ENCODE assay signal across 14 cellular contexts in genomic region chr6:137820952-137821351, GRCh38. TPM values are rescaled to one million over a fixed set of nuclear protein-coding genes. Genes with fewer than 3 reads are reported as not detected.
A peak's percentile ranks its signal among the peaks of the same experiment; 100 is the strongest.
DNase-seq lines count a peak whose midpoint lies in the region; ATAC-seq, FAIRE-seq and TF ChIP-seq lines count a peak whose summit lies in the region.
"Had no signal": no experiment of that assay in that cellular context is flagged by ENCODE, and none has a peak within 500 bp of the region (broad histone marks: within the 10 kb centered on the region; RNA-seq: fewer than 3 reads in every experiment).

No MANE protein-coding gene starts in this region.

- 34% methylated on average over 1 of the region's 1 CpG for WGBS in right cardiac atrium
- 26 to 31% methylated on average over 1 of the region's 1 CpG for WGBS in tibial nerve, 2 donors

- TF ChIP-seq CTCF in right atrium auricular region (IDR thresholded peaks at IDR 0.05): no peak
- TF ChIP-seq CTCF in tibial nerve (IDR thresholded peaks at IDR 0.05): no peak

- H3K4me3 ChIP-seq in right atrium auricular region (no peak overlapping the region), adipocyte (ENCODE audit: low read length) (peak overlapping the region; percentile 56), right cardiac atrium (ENCODE audit: low read length) (no peak overlapping the region), tibial nerve (no peak overlapping the region)
- H3K4me3 ChIP-seq: testis had no signal

- H3K36me3 ChIP-seq in right atrium auricular region (no peaks in the 10 kb centered on the region), adipocyte (ENCODE audit: control insufficient read depth, insufficient read depth, low read length, severe bottlenecking) (no peaks in the 10 kb centered on the region), tibial nerve (no peaks in the 10 kb centered on the region)
- H3K36me3 ChIP-seq: neutrophil had no signal

- H3K4me1 ChIP-seq in right atrium auricular region: peaks cover 0 to 36% of the 10 kb centered on the region in 2 donors
- peaks cover 39% of the 10 kb centered on the region for H3K4me1 ChIP-seq in adipocyte (ENCODE audit: control insufficient read depth, insufficient read depth, low read length)
- H3K4me1 ChIP-seq in right cardiac atrium (ENCODE audit: control insufficient read depth, insufficient read depth, low read length): peaks cover 9% of the 10 kb centered on the region
- H3K4me1 ChIP-seq in tibial nerve: peaks cover 0 to 26% (median 0%) of the 10 kb centered on the region in 4 donors

- TF ChIP-seq EP300 in tibial nerve (IDR thresholded peaks at IDR 0.05): peak; percentile 35 to 58

- H3K27ac ChIP-seq in right atrium auricular region (no peak overlapping the region), right cardiac atrium (ENCODE audit: low read length) (no peak overlapping the region), tibial nerve (peak overlapping the region in 1 of 4 donors; percentile 16)
- H3K27ac ChIP-seq: neutrophil had no signal

- H3K9me3 ChIP-seq in right atrium auricular region (no peaks in the 10 kb centered on the region), adipocyte (ENCODE audit: control insufficient read depth, low read length) (no peaks in the 10 kb centered on the region), right cardiac atrium (ENCODE audit: control insufficient read depth, low read length) (no peaks in the 10 kb centered on the region), tibial nerve (no peaks in the 10 kb centered on the region)
- H3K9me3 ChIP-seq: neutrophil, testis had no signal

- H3K27me3 ChIP-seq in right atrium auricular region: no peaks in the 10 kb centered on the region
- no peaks in the 10 kb centered on the region for H3K27me3 ChIP-seq in adipocyte (replicated peaks; ENCODE audit: control insufficient read depth, insufficient read depth, low read length)
- no peaks in the 10 kb centered on the region for H3K27me3 ChIP-seq in right cardiac atrium (ENCODE audit: control insufficient read depth, insufficient read depth)
- H3K27me3 ChIP-seq in tibial nerve: no peaks in the 10 kb centered on the region
- H3K27me3 ChIP-seq: neutrophil, testis had no signal

- peak overlapping the region; percentile 41 for H3K9ac ChIP-seq in adipocyte (ENCODE audit: low read length)

- no peak for DNase-seq in Right ventricle myocardium superior
- no peak for DNase-seq in right atrium auricular region (ENCODE audit: low spot score)
- peak; percentile 39 for DNase-seq in adipocyte (ENCODE audit: low read depth)
- DNase-seq in right cardiac atrium: no peak
- no peak for DNase-seq in tibial nerve (ENCODE audit: low spot score in 2 of 2)
- DNase-seq in urothelium cell line (ENCODE audit: low spot score): no peak
- DNase-seq in NCI-H146 (lab: John Stamatoyannopoulos, UW): no peak
- DNase-seq: DMS153, NCI-H1930, NCI-H82, SHP77, testis had no signal

- no peak for TF ChIP-seq POLR2A in tibial nerve (IDR thresholded peaks at IDR 0.05)

- peak; percentile 62 for ATAC-seq in Right ventricle myocardium superior (ENCODE audit: poor library complexity)
- ATAC-seq in right cardiac atrium: peak; percentile 52 to 59
- no peak for ATAC-seq in HG02973 (IDR thresholded peaks at IDR 0.05; ENCODE audit: unreplicated experiment)

- FAIRE-seq in urothelium cell line (lab: Jason Lieb, UNC): no peak

- intact Hi-C loops in Right ventricle myocardium superior (cut with DNase I): no loop called here
- intact Hi-C loops in right cardiac atrium (cut with DNase I): loop anchor here in 1 of 4 donors (2.0 kb wide), 1 partner anchor 24 kb away; no protein-coding TSS in a partner anchor

RNA-seq across cellular contexts. Expression of gene TNFAIP3, which starts 46.1 kb away (rescaled TPM):
- 4.6 TPM for total RNA-seq in Right ventricle myocardium superior
- total RNA-seq in right atrium auricular region: 10 to 100 TPM in 1 of 2 donors, 1 to 10 TPM in 1; 8.5 to 14.5 TPM
- total RNA-seq in right cardiac atrium: 10 to 100 TPM in 3 of 4 donors, 1 to 10 TPM in 1; 7.6 to 11.4 (median 10.7) TPM
- polyA plus RNA-seq in right cardiac atrium: 6.0 TPM
- 10 to 100 TPM; 21.6 to 48.4 (median 32.8) TPM for total RNA-seq in tibial nerve
